In genomic region chr20:41692479-41693135, GRCh38 we compare ENCODE assay signal across 8 cellular contexts.
A peak's percentile ranks its signal among the peaks of the same experiment; 100 is the strongest.
DNase-seq lines count a peak whose midpoint lies in the region; ATAC-seq and TF ChIP-seq lines count a peak whose summit lies in the region.

No MANE protein-coding gene starts in this region.

- H3K4me1 ChIP-seq in CD8-positive, alpha-beta T cell (ENCODE audit: insufficient read depth, low read length) = peaks cover 10% of the 10 kb centered on the region
- H3K4me1 ChIP-seq in Peyer's patch = no peaks in the 10 kb centered on the region

- peak; percentile 46 to 86 (median 73) for DNase-seq in CD8-positive, alpha-beta T cell
- DNase-seq in HUDEP-2 (lab: John Stamatoyannopoulos, UW; ENCODE audit: unreplicated experiment in 76 of 76) (peak in 69 of 76 experiments; percentile 12 to 90 (median 58)), Peyer's patch (peak; percentile 79 to 95 (median 93)), fibroblast of pulmonary artery (ENCODE audit: low read depth) (peak; percentile 84), natural killer cell (peak; percentile 57)
- peak; percentile 68 for DNase-seq in activated T-helper 2 cell treated with anti-CD3 and anti-CD28 coated beads, Interferon-gamma antibody, Interleukin-2, Interleukin-4, amounts not matched to agents 10 μg/mL and 5 μg/mL and 100 μg/mL, durations not matched to agents 14 hours and 24 hours and 36 hours (ENCODE audit: low spot score)
- peak; percentile 61 to 93 (median 76) for DNase-seq in stimulated activated naive CD4-positive, alpha-beta T cell (lab: John Stamatoyannopoulos, UW)

- H3K27me3 Mint-ChIP-seq in CD8-positive, alpha-beta T cell (ENCODE audit: low read depth) = peaks cover 2% of the 10 kb centered on the region
- peaks cover 4% of the 10 kb centered on the region for H3K27me3 Mint-ChIP-seq in activated T-helper 2 cell treated with anti-CD3 and anti-CD28 coated beads, Interferon-gamma antibody, Interleukin-2, Interleukin-4, amounts not matched to agents 10 μg/mL and 5 μg/mL and 100 μg/mL, durations not matched to agents 14 hours and 24 hours and 36 hours (ENCODE audit: low read depth)
- peaks cover under 1 to 3% of the 10 kb centered on the region in 2 donors for H3K27me3 Mint-ChIP-seq in natural killer cell (ENCODE audit: low read depth in 2 of 2)

- intact Hi-C loops in CD8-positive, alpha-beta T cell (cut with DNase I, micrococcal nuclease) = loop anchor here (1.0 to 10.0 kb wide), 9 partner anchors 74 to 1902 kb away; partner anchors contain the start of genes CHD6 (in 2 of the 2), ZHX3 (in 2 of the 2), IFT52 (in 1 of the 2) and PLCG1 (in 1 of the 2)
- intact Hi-C loops in activated T-helper 2 cell treated with anti-CD3 and anti-CD28 coated beads, Interferon-gamma antibody, Interleukin-2, Interleukin-4, amounts not matched to agents 10 μg/mL and 5 μg/mL and 100 μg/mL, durations not matched to agents 14 hours and 24 hours and 36 hours (cut with micrococcal nuclease) = loop anchor here (1.0 to 10.0 kb wide), 2 partner anchors 74 to 558 kb away; partner anchors contain the start of genes CHD6 and PLCG1
- intact Hi-C loops in natural killer cell (cut with micrococcal nuclease) = loop anchor here (2.0 kb wide), 1 partner anchor 74 kb away; the partner anchor contains the start of gene CHD6

- peaks cover 18% of the 10 kb centered on the region for H3K4me1 Mint-ChIP-seq in CD8-positive, alpha-beta T cell (ENCODE audit: low read depth)
- peaks cover 16% of the 10 kb centered on the region for H3K4me1 Mint-ChIP-seq in activated T-helper 2 cell treated with anti-CD3 and anti-CD28 coated beads, Interferon-gamma antibody, Interleukin-2, Interleukin-4, amounts not matched to agents 10 μg/mL and 5 μg/mL and 100 μg/mL, durations not matched to agents 14 hours and 24 hours and 36 hours (ENCODE audit: low read depth)
- peaks cover 19 to 26% of the 10 kb centered on the region in 2 donors for H3K4me1 Mint-ChIP-seq in natural killer cell

- H3K36me3 Mint-ChIP-seq in CD8-positive, alpha-beta T cell = peaks cover 9% of the 10 kb centered on the region
- peaks cover 3% of the 10 kb centered on the region for H3K36me3 Mint-ChIP-seq in activated T-helper 2 cell treated with anti-CD3 and anti-CD28 coated beads, Interferon-gamma antibody, Interleukin-2, Interleukin-4, amounts not matched to agents 10 μg/mL and 5 μg/mL and 100 μg/mL, durations not matched to agents 14 hours and 24 hours and 36 hours (ENCODE audit: low read depth)
- H3K36me3 Mint-ChIP-seq in natural killer cell = no peaks in the 10 kb centered on the region

- peak overlapping the region; percentile 93 for H3K27ac Mint-ChIP-seq in CD8-positive, alpha-beta T cell
- peak overlapping the region; percentile 96 for H3K27ac Mint-ChIP-seq in activated T-helper 2 cell treated with anti-CD3 and anti-CD28 coated beads, Interferon-gamma antibody, Interleukin-2, Interleukin-4, amounts not matched to agents 10 μg/mL and 5 μg/mL and 100 μg/mL, durations not matched to agents 14 hours and 24 hours and 36 hours
- peak overlapping the region; percentile 87 to 92 for H3K27ac Mint-ChIP-seq in natural killer cell

- peak; percentile 60 for ATAC-seq in CD8-positive, alpha-beta T cell
- peak; percentile 48 for ATAC-seq in GM21381 (IDR thresholded peaks at IDR 0.05; ENCODE audit: unreplicated experiment)
- peak; percentile 24 to 48 (median 46) for ATAC-seq in natural killer cell

- no peaks in the 10 kb centered on the region for H3K9me3 Mint-ChIP-seq in CD8-positive, alpha-beta T cell
- no peaks in the 10 kb centered on the region for H3K9me3 Mint-ChIP-seq in activated T-helper 2 cell treated with anti-CD3 and anti-CD28 coated beads, Interferon-gamma antibody, Interleukin-2, Interleukin-4, amounts not matched to agents 10 μg/mL and 5 μg/mL and 100 μg/mL, durations not matched to agents 14 hours and 24 hours and 36 hours
- no peaks in the 10 kb centered on the region for H3K9me3 Mint-ChIP-seq in natural killer cell

- TF ChIP-seq POLR2A in Peyer's patch (IDR thresholded peaks at IDR 0.05) = peak in 1 of 2 donors; percentile 10

- TF ChIP-seq CTCF in CD8-positive, alpha-beta T cell (IDR thresholded peaks at IDR 0.05) = no peak
- TF ChIP-seq CTCF in Peyer's patch (IDR thresholded peaks at IDR 0.05) (no peak), fibroblast of pulmonary artery (IDR thresholded peaks at IDR 0.05; ENCODE audit: low read length, missing control alignments) (no peak), natural killer cell (IDR thresholded peaks at IDR 0.05) (no peak)

- H3K9me3 ChIP-seq in CD8-positive, alpha-beta T cell (ENCODE audit: low read length) = no peaks in the 10 kb centered on the region
- H3K9me3 ChIP-seq in Peyer's patch = no peaks in the 10 kb centered on the region

- POLR2A ChIA-PET in CD8-positive, alpha-beta T cell (lab: Charles Lee) = interaction anchor here (0.8 to 2.8 kb wide), 8 partner anchors 9 to 1765 kb away, joined by 3 to 48 read pairs (median 4); partner anchors contain the start of genes CHD6 and SRSF6

- H3K27me3 ChIP-seq in CD8-positive, alpha-beta T cell (ENCODE audit: insufficient read depth, low read length) = no peaks in the 10 kb centered on the region
- no peaks in the 10 kb centered on the region for H3K27me3 ChIP-seq in Peyer's patch

- peak overlapping the region; percentile 92 for H3K4me3 ChIP-seq in CD8-positive, alpha-beta T cell (ENCODE audit: low read depth, low read length)
- H3K4me3 ChIP-seq in Peyer's patch (peak overlapping the region; percentile 59 to 90 (median 66)), fibroblast of pulmonary artery (replicated peaks; ENCODE audit: low read depth, low read length) (peak overlapping the region; percentile 84)

- peak overlapping the region; percentile 87 for H3K4me3 Mint-ChIP-seq in CD8-positive, alpha-beta T cell
- H3K4me3 Mint-ChIP-seq in activated T-helper 2 cell treated with anti-CD3 and anti-CD28 coated beads, Interferon-gamma antibody, Interleukin-2, Interleukin-4, amounts not matched to agents 10 μg/mL and 5 μg/mL and 100 μg/mL, durations not matched to agents 14 hours and 24 hours and 36 hours (ENCODE audit: low read depth) = peak overlapping the region; percentile 98
- H3K4me3 Mint-ChIP-seq in natural killer cell = peak overlapping the region; percentile 97

- no peaks in the 10 kb centered on the region for H3K36me3 ChIP-seq in CD8-positive, alpha-beta T cell (ENCODE audit: insufficient read depth, low read length)
- H3K36me3 ChIP-seq in Peyer's patch = no peaks in the 10 kb centered on the region

- CTCF ChIA-PET in CD8-positive, alpha-beta T cell (lab: Charles Lee) = interaction anchor here (1.3 to 2.0 kb wide), 2 partner anchors 45 to 71 kb away, joined by 3 to 4 read pairs; no protein-coding TSS in a partner anchor

- peak overlapping the region; percentile 86 for H3K27ac ChIP-seq in CD8-positive, alpha-beta T cell (ENCODE audit: low read depth, low read length)
- peak overlapping the region; percentile 91 to 94 (median 92) for H3K27ac ChIP-seq in Peyer's patch

Comparison
In these comparisons a context has a peak if more than half of its experiments do, and no peak if none do; other contexts are left out.
1. Peak in every context shown above with its lines: DNase-seq, ATAC-seq, H3K4me3 ChIP-seq and H3K27ac ChIP-seq.